ENCODE assay signal across 7 cellular contexts in the genomic region with DNA sequence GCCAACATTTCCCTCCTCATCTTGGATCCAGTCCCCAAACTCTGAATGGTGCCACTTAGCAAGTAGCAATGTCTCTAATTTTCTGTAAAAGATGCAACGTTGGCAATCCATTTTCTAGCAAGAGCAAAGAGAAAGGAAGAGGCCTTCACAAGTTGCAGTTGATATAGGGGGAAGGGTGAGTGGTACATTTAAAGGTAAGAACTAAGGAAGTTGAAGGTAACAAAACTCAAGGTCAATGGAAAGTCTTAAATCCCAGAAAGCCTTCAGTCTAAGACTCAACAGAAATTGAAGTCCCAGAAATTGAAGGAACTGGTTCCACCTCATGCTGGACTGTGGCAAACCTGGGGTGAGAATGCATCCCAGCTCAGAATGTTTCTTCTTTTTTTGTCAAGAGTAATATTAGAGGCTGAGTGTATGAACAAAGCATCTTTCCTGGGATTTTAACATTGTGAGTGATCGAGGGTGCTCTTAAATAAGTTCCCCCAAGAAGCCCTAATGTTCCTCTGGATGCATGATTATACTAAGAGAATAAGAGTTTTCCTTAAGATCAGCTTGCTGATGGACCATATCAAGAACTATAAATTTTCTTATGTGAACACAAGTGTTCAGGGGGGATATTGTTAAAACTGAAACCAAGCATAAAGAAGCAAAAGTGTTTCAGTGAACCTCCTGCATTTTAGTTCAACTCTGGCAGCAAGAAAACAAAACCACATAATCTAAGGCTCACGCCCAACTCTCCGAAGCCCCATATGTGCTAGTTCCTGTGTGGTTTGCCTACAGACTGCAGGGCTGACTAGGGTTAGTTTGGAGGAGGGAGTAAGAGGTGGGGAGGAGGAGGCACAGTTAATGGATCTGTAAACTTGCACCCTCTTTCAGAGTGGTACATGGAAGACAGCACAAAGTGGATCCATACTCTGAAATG. TPM values are rescaled to one million over a fixed set of nuclear protein-coding genes. Genes with fewer than 3 reads are reported as not detected.
DNase-seq lines count a peak whose midpoint lies in the region; ATAC-seq and TF ChIP-seq lines count a peak whose summit lies in the region.

A gene (plus strand): TSS at position 779 of the 922 bp plus-strand sequence. CDS start 46,023 bp downstream, outside the sequence.

- H3K4me3 ChIP-seq in A673 (ENCODE audit: low read depth, low read length, poor library complexity, severe bottlenecking) (no peak within 1 kb of the TSS), tibial nerve (peak within 1 kb of the TSS in 1 of 4 donors; percentile 7)

- peaks cover 5% of the 10 kb centered on the region for H3K36me3 Mint-ChIP-seq in activated T-helper 1 cell treated with anti-CD3 and anti-CD28 coated beads, Interleukin-12 subunit alpha, Interleukin-12 subunit beta, Interleukin-2, Interleukin-4 antibody, amounts not matched to agents 30 ng/mL and 10 ng/mL and 1 ng/mL, durations not matched to agents 14 hours and 24 hours and 36 hours (ENCODE audit: low read depth)

- no peaks in the 10 kb centered on the region for H3K9me3 ChIP-seq in A673 (ENCODE audit: low read depth, low read length, poor library complexity, severe bottlenecking)
- H3K9me3 ChIP-seq in tibial nerve = no peaks in the 10 kb centered on the region

- ATAC-seq in GM21360 (IDR thresholded peaks at IDR 0.05; ENCODE audit: unreplicated experiment) (peak; percentile 62), GM18505 (IDR thresholded peaks at IDR 0.05; ENCODE audit: unreplicated experiment) (no peak)

- H3K4me1 Mint-ChIP-seq in activated T-helper 1 cell treated with anti-CD3 and anti-CD28 coated beads, Interleukin-12 subunit alpha, Interleukin-12 subunit beta, Interleukin-2, Interleukin-4 antibody, amounts not matched to agents 30 ng/mL and 10 ng/mL and 1 ng/mL, durations not matched to agents 14 hours and 24 hours and 36 hours (ENCODE audit: low read depth) = peaks cover 47% of the 10 kb centered on the region

- CTCF ChIA-PET in A673 (lab: Charles Lee) = no interaction called here

- DNase-seq in NAMALWA (ENCODE audit: low spot score) = peak; percentile 29
- DNase-seq in activated T-helper 1 cell treated with anti-CD3 and anti-CD28 coated beads, Interleukin-12 subunit alpha, Interleukin-12 subunit beta, Interleukin-2, Interleukin-4 antibody, amounts not matched to agents 30 ng/mL and 10 ng/mL and 1 ng/mL, durations not matched to agents 14 hours and 24 hours and 36 hours (ENCODE audit: low spot score) = peak; percentile 77
- DNase-seq in stimulated activated CD8-positive, alpha-beta memory T cell treated with anti-CD3 and anti-CD28 coated beads, Interleukin-7, amount 100 ng/mL, for 4 hours (ENCODE audit: low read depth in 2 of 2) = peak; percentile 52 to 66
- no peak for DNase-seq in A673 (ENCODE audit: low spot score)
- DNase-seq in tibial nerve (ENCODE audit: low spot score in 2 of 2) = no peak

- H3K36me3 ChIP-seq in A673 (ENCODE audit: insufficient read depth, low read length, poor library complexity, severe bottlenecking) (no peaks in the 10 kb centered on the region), tibial nerve (no peaks in the 10 kb centered on the region)

- POLR2A ChIA-PET in A673 (lab: Charles Lee; ENCODE audit: low non-redundant PET) = no interaction called here

- H3K9me3 Mint-ChIP-seq in activated T-helper 1 cell treated with anti-CD3 and anti-CD28 coated beads, Interleukin-12 subunit alpha, Interleukin-12 subunit beta, Interleukin-2, Interleukin-4 antibody, amounts not matched to agents 30 ng/mL and 10 ng/mL and 1 ng/mL, durations not matched to agents 14 hours and 24 hours and 36 hours = no peaks in the 10 kb centered on the region

- 78 to 80% methylated on average over 4 of the region's 4 CpGs for WGBS in tibial nerve, 2 donors

- TF ChIP-seq POLR2A in tibial nerve (IDR thresholded peaks at IDR 0.05) (no peak), GM18505 (IDR thresholded peaks at IDR 0.05; ENCODE audit: borderline replicate concordance, extremely low read depth, insufficient read depth, insufficient read length) (no peak)

- H3K4me1 ChIP-seq in A673 (ENCODE audit: insufficient read depth, low read length, poor library complexity, severe bottlenecking) (no peaks in the 10 kb centered on the region), tibial nerve (peaks cover 0 to 13% (median 5%) of the 10 kb centered on the region in 4 donors)

- no peak for TF ChIP-seq EP300 in tibial nerve (IDR thresholded peaks at IDR 0.05)

- H3K27me3 Mint-ChIP-seq in activated T-helper 1 cell treated with anti-CD3 and anti-CD28 coated beads, Interleukin-12 subunit alpha, Interleukin-12 subunit beta, Interleukin-2, Interleukin-4 antibody, amounts not matched to agents 30 ng/mL and 10 ng/mL and 1 ng/mL, durations not matched to agents 14 hours and 24 hours and 36 hours (ENCODE audit: insufficient read depth) = no peaks in the 10 kb centered on the region

- TF ChIP-seq CTCF in A673 (conservative IDR thresholded peaks at IDR 0.05; ENCODE audit: low read depth, low read length) (no peak), tibial nerve (IDR thresholded peaks at IDR 0.05) (no peak)

- BruUV-seq in A673 (replicated peaks; lab: Mats Ljungman, UMichigan) = no TSS peak

- no peak within 1 kb of the TSS for H3K27ac ChIP-seq in A673 (ENCODE audit: low read depth, low read length, poor library complexity, severe bottlenecking)
- H3K27ac ChIP-seq in tibial nerve = peak within 1 kb of the TSS in 1 of 4 donors; percentile 43

- H3K27me3 ChIP-seq in A673 (replicated peaks; ENCODE audit: insufficient read depth, low read depth, low read length, poor library complexity) (peaks cover 32% of the 10 kb centered on the region), tibial nerve (no peaks in the 10 kb centered on the region)

- H3K27ac Mint-ChIP-seq in activated T-helper 1 cell treated with anti-CD3 and anti-CD28 coated beads, Interleukin-12 subunit alpha, Interleukin-12 subunit beta, Interleukin-2, Interleukin-4 antibody, amounts not matched to agents 30 ng/mL and 10 ng/mL and 1 ng/mL, durations not matched to agents 14 hours and 24 hours and 36 hours = peak within 1 kb of the TSS; percentile 95

- intact Hi-C loops in activated T-helper 1 cell treated with anti-CD3 and anti-CD28 coated beads, Interleukin-12 subunit alpha, Interleukin-12 subunit beta, Interleukin-2, Interleukin-4 antibody, amounts not matched to agents 30 ng/mL and 10 ng/mL and 1 ng/mL, durations not matched to agents 14 hours and 24 hours and 36 hours (cut with micrococcal nuclease) = loop anchor here (1.0 to 10.0 kb wide), 4 partner anchors 10 to 734 kb away; a partner anchor contains a TSS
- intact Hi-C loops in A673 (cut with micrococcal nuclease; ENCODE audit: unreplicated experiment) = no loop called here

- H3K4me3 Mint-ChIP-seq in activated T-helper 1 cell treated with anti-CD3 and anti-CD28 coated beads, Interleukin-12 subunit alpha, Interleukin-12 subunit beta, Interleukin-2, Interleukin-4 antibody, amounts not matched to agents 30 ng/mL and 10 ng/mL and 1 ng/mL, durations not matched to agents 14 hours and 24 hours and 36 hours = peak within 1 kb of the TSS; percentile 93

RNA-seq across cellular contexts. Expression of the gene that starts here (rescaled TPM):
- 30.5 and 31.3 TPM in 2 replicates for total RNA-seq in activated T-helper 1 cell treated with anti-CD3 and anti-CD28 coated beads, Interleukin-12 subunit alpha, Interleukin-12 subunit beta, Interleukin-2, Interleukin-4 antibody, amounts not matched to agents 30 ng/mL and 10 ng/mL and 1 ng/mL, durations not matched to agents 14 hours and 24 hours and 36 hours
- total RNA-seq in A673 (2021) (not detected in 2 replicates), tibial nerve (10 to 100 TPM in 1 of 4 donors, 1 to 10 TPM in 3; 3.8 to 10.5 (median 4.3) TPM)

Comparison
In these comparisons a context has a peak if more than half of its experiments do, and no peak if none do; other contexts are left out.
1. DNase-seq: peak in NAMALWA (single experiment), activated T-helper 1 cell treated with anti-CD3 and anti-CD28 coated beads, Interleukin-12 subunit alpha, Interleukin-12 subunit beta, Interleukin-2, Interleukin-4 antibody, amounts not matched to agents 30 ng/mL and 10 ng/mL and 1 ng/mL, durations not matched to agents 14 hours and 24 hours and 36 hours (single experiment) and stimulated activated CD8-positive, alpha-beta memory T cell treated with anti-CD3 and anti-CD28 coated beads, Interleukin-7, amount 100 ng/mL, for 4 hours (2 of 2); none in A673 (single experiment) and tibial nerve (0 of 2).